ENCODE assay signal across 1 cellular context in genomic region chr2:24894750-24895149, GRCh38.
TF ChIP-seq lines count a peak whose summit lies in the region.

No MANE protein-coding gene starts in this region.

TF ChIP-seq in HepG2, 621 proteins besides CTCF, POLR2A, EP300 and RAD21 (continued from another document):
- TF ChIP-seq ZBTB39 (CRISPR knock-in tag; IDR thresholded peaks at IDR 0.05) (no peak), PRDM15 (CRISPR knock-in tag; IDR thresholded peaks at IDR 0.05) (no peak), ZFP1 (CRISPR knock-in tag; IDR thresholded peaks at IDR 0.05) (peak; percentile 99)
TF ChIP-seq in HepG2: peak in this region for 3.
